ENCODE assay signal across 8 cellular contexts in genomic region chr1:144461778-144462177, GRCh38. TPM values are rescaled to one million over a fixed set of nuclear protein-coding genes. Genes with fewer than 3 reads are reported as not detected.
DNase-seq lines count a peak whose midpoint lies in the region; ATAC-seq, FAIRE-seq and TF ChIP-seq lines count a peak whose summit lies in the region.
"Not testable (repeated sequence)": the region's sequence is repeated elsewhere in the genome, so short reads cannot be mapped to it uniquely, and the experiment has no call there.

No MANE protein-coding gene starts in this region.

- no CpG with 5 or more reads among the region's 17 CpGs for WGBS in mesodermal cell (ENCODE audit: insufficient coverage in 2 of 2), 2 experiments

- H3K27me3 Mint-ChIP-seq in CD8-positive, alpha-beta memory T cell; activated CD4-positive, alpha-beta T cell treated with anti-CD3 and anti-CD28 coated beads for 36 hours; stimulated activated naive CD8-positive, alpha-beta T cell treated with anti-CD3 and anti-CD28 coated beads, Interleukin-15, Interleukin-2, amounts not matched to agents 100 ng/mL and 50 ng/mL, for 24 hours: not testable (repeated sequence)

- not testable (repeated sequence) for H4K20me1 ChIP-seq in Karpas-422 (ENCODE audit: insufficient read depth, low read depth, low read length)

- H3K27ac ChIP-seq in CD8-positive, alpha-beta memory T cell (ENCODE audit: low read depth, low read length); Karpas-422 (ENCODE audit: low read length); mesodermal cell (ENCODE audit: low read depth, low read length, severe bottlenecking): not testable (repeated sequence)

- H3K4me1 ChIP-seq in CD8-positive, alpha-beta memory T cell (ENCODE audit: insufficient read depth, low read length); Karpas-422 (ENCODE audit: low read length); mesodermal cell (ENCODE audit: control insufficient read depth, insufficient read depth, low read length, poor library complexity, severe bottlenecking): not testable (repeated sequence)

- H3K79me2 ChIP-seq in Karpas-422 (ENCODE audit: low read length), result not testable (repeated sequence)

- H3K27ac Mint-ChIP-seq in CD8-positive, alpha-beta memory T cell, result peak overlapping the region in 1 of 8 donors; percentile 43
- H3K27ac Mint-ChIP-seq in activated CD4-positive, alpha-beta T cell treated with anti-CD3 and anti-CD28 coated beads for 36 hours; stimulated activated naive CD8-positive, alpha-beta T cell treated with anti-CD3 and anti-CD28 coated beads, Interleukin-15, Interleukin-2, amounts not matched to agents 100 ng/mL and 50 ng/mL, for 24 hours: not testable (repeated sequence)

- H3K9me3 Mint-ChIP-seq in CD8-positive, alpha-beta memory T cell; activated CD4-positive, alpha-beta T cell treated with anti-CD3 and anti-CD28 coated beads for 36 hours (ENCODE audit: low read depth); stimulated activated naive CD8-positive, alpha-beta T cell treated with anti-CD3 and anti-CD28 coated beads, Interleukin-15, Interleukin-2, amounts not matched to agents 100 ng/mL and 50 ng/mL, for 24 hours: not testable (repeated sequence)

- not testable (repeated sequence) for H3K9me2 ChIP-seq in Karpas-422 (replicated peaks; ENCODE audit: insufficient read depth, low read length)

- H3K4me2 ChIP-seq in Karpas-422 (ENCODE audit: low read depth, low read length, poor library complexity, severe bottlenecking), result peak overlapping the region; percentile 26

- H3K36me3 ChIP-seq in CD8-positive, alpha-beta memory T cell (ENCODE audit: insufficient read depth, low read length); Karpas-422 (ENCODE audit: insufficient read depth, low read length); bronchial epithelial cell (ENCODE audit: control insufficient read depth, insufficient read depth, low read length); mesodermal cell (ENCODE audit: control insufficient read depth, insufficient read depth, low read length): not testable (repeated sequence)

- not testable (repeated sequence) for H3K4me1 Mint-ChIP-seq in CD8-positive, alpha-beta memory T cell; activated CD4-positive, alpha-beta T cell treated with anti-CD3 and anti-CD28 coated beads for 36 hours; stimulated activated naive CD8-positive, alpha-beta T cell treated with anti-CD3 and anti-CD28 coated beads, Interleukin-15, Interleukin-2, amounts not matched to agents 100 ng/mL and 50 ng/mL, for 24 hours (ENCODE audit: low read depth)

- peak overlapping the region in 5 of 7 donors; percentile 95 to 99 (median 97) for H3K4me3 Mint-ChIP-seq in CD8-positive, alpha-beta memory T cell
- H3K4me3 Mint-ChIP-seq in activated CD4-positive, alpha-beta T cell treated with anti-CD3 and anti-CD28 coated beads for 36 hours, result peak overlapping the region; percentile 91
- peak overlapping the region; percentile 96 for H3K4me3 Mint-ChIP-seq in stimulated activated naive CD8-positive, alpha-beta T cell treated with anti-CD3 and anti-CD28 coated beads, Interleukin-15, Interleukin-2, amounts not matched to agents 100 ng/mL and 50 ng/mL, for 24 hours

- H3K9me3 ChIP-seq in CD8-positive, alpha-beta memory T cell (ENCODE audit: low read length); Karpas-422 (ENCODE audit: low read length); mesodermal cell (ENCODE audit: control insufficient read depth, low read length): not testable (repeated sequence)

- H3K4me3 ChIP-seq in CD8-positive, alpha-beta memory T cell (ENCODE audit: low read length), result not testable (repeated sequence)
- H3K4me3 ChIP-seq in Karpas-422 (ENCODE audit: low read length) (peak overlapping the region; percentile 66; the same call in 1 of the 2 replicates), bronchial epithelial cell (ENCODE audit: low read depth, low read length) (peak overlapping the region; percentile 52), mesodermal cell (ENCODE audit: extremely low read depth, insufficient read depth, low read length, poor library complexity, severe bottlenecking) (peak overlapping the region; percentile 47)

- intact Hi-C loops in activated CD4-positive, alpha-beta T cell treated with anti-CD3 and anti-CD28 coated beads for 36 hours (cut with DNase I, micrococcal nuclease), result not testable (repeated sequence)

- H3K27me3 ChIP-seq in CD8-positive, alpha-beta memory T cell (ENCODE audit: insufficient read depth, low read length, poor library complexity, severe bottlenecking); Karpas-422 (ENCODE audit: low read length); bronchial epithelial cell (ENCODE audit: control insufficient read depth, insufficient read depth, low read length): not testable (repeated sequence)

- not testable (repeated sequence) for H2AFZ ChIP-seq in Karpas-422 (ENCODE audit: low read length)

- peak; percentile 30 for ATAC-seq in GM19455 (IDR thresholded peaks at IDR 0.05; ENCODE audit: unreplicated experiment)
- ATAC-seq in HG02870 (IDR thresholded peaks at IDR 0.05; ENCODE audit: unreplicated experiment), result peak; percentile 12
- ATAC-seq in activated CD4-positive, alpha-beta T cell treated with anti-CD3 and anti-CD28 coated beads for 36 hours, result peak; percentile 8

- not testable (repeated sequence) for DNase-seq in CD8-positive, alpha-beta memory T cell; Karpas-422; activated CD4-positive, alpha-beta T cell treated with anti-CD3 and anti-CD28 coated beads for 36 hours; bronchial epithelial cell (ENCODE audit: low read depth)

- not testable (repeated sequence) for FAIRE-seq in bronchial epithelial cell (lab: Jason Lieb, UNC)

- H3K9ac ChIP-seq in Karpas-422 (ENCODE audit: low read length), result not testable (repeated sequence)

- POLR2A ChIA-PET in CD8-positive, alpha-beta memory T cell (lab: Charles Lee); activated CD4-positive, alpha-beta T cell treated with anti-CD3 and anti-CD28 coated beads for 36 hours (lab: Charles Lee): not testable (repeated sequence)

- CTCF ChIA-PET in CD8-positive, alpha-beta memory T cell (lab: Charles Lee); activated CD4-positive, alpha-beta T cell treated with anti-CD3 and anti-CD28 coated beads for 36 hours (lab: Charles Lee): not testable (repeated sequence)

- TF ChIP-seq CTCF in bronchial epithelial cell (IDR thresholded peaks at IDR 0.05; ENCODE audit: insufficient read depth, low read length, severe bottlenecking), result not testable (repeated sequence)

- H3K36me3 Mint-ChIP-seq in CD8-positive, alpha-beta memory T cell; activated CD4-positive, alpha-beta T cell treated with anti-CD3 and anti-CD28 coated beads for 36 hours (ENCODE audit: low read depth); stimulated activated naive CD8-positive, alpha-beta T cell treated with anti-CD3 and anti-CD28 coated beads, Interleukin-15, Interleukin-2, amounts not matched to agents 100 ng/mL and 50 ng/mL, for 24 hours (ENCODE audit: low read depth): not testable (repeated sequence)

RNA-seq across cellular contexts. Expression of gene NBPF15, which starts 0.3 kb away (rescaled TPM):
- total RNA-seq in CD8-positive, alpha-beta memory T cell, result 10 to 100 TPM; 23.2 to 24.5 TPM
- 20.3 TPM for polyA plus RNA-seq in CD8-positive, alpha-beta memory T cell
- 30.4 and 47.8 TPM in 2 replicates for total RNA-seq in Karpas-422 (2014; rRNA removed; shearing (Covaris generic); ENCODE audit: low replicate concordance)
- 10 to 100 TPM; 36.2 to 37.7 TPM for total RNA-seq in activated CD4-positive, alpha-beta T cell treated with anti-CD3 and anti-CD28 coated beads for 36 hours
- 29.0 and 29.7 TPM in 2 replicates for total RNA-seq in bronchial epithelial cell
- 49.0 TPM for polyA plus RNA-seq in mesodermal cell (2013, experiment 1 of 2)
- polyA plus RNA-seq in mesodermal cell (2013, experiment 2 of 2), result 44.1 TPM
